ENCODE assay signal across 8 cellular contexts in the genomic region with DNA sequence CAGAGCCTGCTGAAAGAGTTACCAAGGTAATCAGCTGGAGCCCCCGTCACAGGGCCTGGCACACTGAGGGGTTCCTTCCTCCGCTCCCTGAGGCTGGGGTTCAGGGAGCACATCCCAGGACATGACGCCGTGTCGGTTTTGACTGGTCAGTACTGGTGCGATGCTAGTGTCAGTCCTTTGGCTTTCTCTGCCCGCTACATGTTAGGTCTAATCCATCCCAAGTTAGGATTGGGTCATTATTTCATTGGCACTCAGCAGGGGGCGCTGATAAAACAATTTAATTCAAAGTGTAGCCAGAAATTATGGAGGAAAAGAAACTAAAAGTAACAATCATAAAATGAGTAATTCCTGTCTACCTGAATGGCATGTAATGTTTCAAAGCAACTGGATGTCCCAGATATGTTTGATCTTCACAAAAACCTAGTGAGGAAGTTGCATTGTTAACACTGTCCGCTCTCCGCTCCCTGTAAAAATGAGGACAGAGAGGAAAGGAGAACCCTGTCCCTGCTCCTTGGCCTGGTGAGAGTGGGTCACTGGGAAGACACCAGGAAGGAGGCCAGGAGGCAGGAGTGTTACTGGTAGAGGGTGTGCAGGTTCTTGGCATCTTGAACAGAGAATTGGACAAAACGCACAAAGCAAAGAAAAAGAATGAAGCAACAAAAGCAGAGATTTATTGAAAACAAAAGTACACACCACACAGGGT. TPM values are rescaled to one million over a fixed set of nuclear protein-coding genes. Genes with fewer than 3 reads are reported as not detected.
DNase-seq lines count a peak whose midpoint lies in the region; ATAC-seq, FAIRE-seq and TF ChIP-seq lines count a peak whose summit lies in the region.

No MANE protein-coding gene starts in this region.

- peaks cover 23% of the 10 kb centered on the region for H3K4me1 ChIP-seq in A549
- H3K4me1 ChIP-seq in HCT116 (ENCODE audit: control insufficient read depth in 1 of 2, insufficient read depth in 2 of 2, low read length in 2 of 2) = peaks cover 0 to 3% of the 10 kb centered on the region in 2 experiments; a peak in 2 of 4 replicates
- peaks cover 11% of the 10 kb centered on the region for H3K4me1 ChIP-seq in osteoblast (ENCODE audit: insufficient read depth, low read length)

- DNase-seq in A549 (ENCODE audit: low read depth in 1 of 2, low spot score in 1 of 2) (peak in 1 of 2 experiments; percentile 50), HCT116 (ENCODE audit: low read depth, low spot score) (peak; percentile 15), epithelial cell of esophagus (ENCODE audit: low read depth) (peak; percentile 47), osteoblast (ENCODE audit: insufficient read length, low spot score, missing footprints) (peak; percentile 85), cerebellar nuclear complex (lab: John Stamatoyannopoulos, UW) (no peak), NCI-H510A (lab: John Stamatoyannopoulos, UW) (no peak), NCI-H2081 (lab: John Stamatoyannopoulos, UW) (no peak)

- H3K4me2 ChIP-seq in A549 = no peak overlapping the region
- no peak overlapping the region; the same call in 1 of the 2 replicates for H3K4me2 ChIP-seq in HCT116 (ENCODE audit: low read length)
- H3K4me2 ChIP-seq in SU-DHL-6 (ENCODE audit: low read depth, low read length, poor library complexity, severe bottlenecking) = no peak overlapping the region
- H3K4me2 ChIP-seq in osteoblast (ENCODE audit: insufficient read depth, low read length) = peak overlapping the region; percentile 52

- intact Hi-C loops in HCT116 (cut with micrococcal nuclease) = loop anchor here (1.0 to 5.0 kb wide), 2 partner anchors 222 to 236 kb away; a partner anchor contains a TSS

- no peaks in the 10 kb centered on the region for H3K36me3 ChIP-seq in HCT116 (ENCODE audit: control insufficient read depth in 1 of 2, insufficient read depth in 2 of 2, low read length in 2 of 2)
- no peaks in the 10 kb centered on the region for H3K36me3 ChIP-seq in SU-DHL-6 (ENCODE audit: low read length)
- no peaks in the 10 kb centered on the region for H3K36me3 ChIP-seq in osteoblast (ENCODE audit: insufficient read depth, low read length)

- no peak for TF ChIP-seq EP300 in A549 (IDR thresholded peaks at IDR 0.05)

- TF ChIP-seq RAD21 in A549 (conservative IDR thresholded peaks at IDR 0.05 in 1 of 2, IDR thresholded peaks at IDR 0.05 in 1 of 2) = peak; percentile 72 to 77
- peak; percentile 85 for TF ChIP-seq RAD21 in HCT116 (IDR thresholded peaks at IDR 0.05; ENCODE audit: low read depth)

- TF ChIP-seq CTCF in A549 (IDR thresholded peaks at IDR 0.05) (peak; percentile 72), HCT116 (IDR thresholded peaks at IDR 0.05 in 2 of 3, conservative IDR thresholded peaks at IDR 0.05 in 1 of 3; ENCODE audit: borderline replicate concordance in 1 of 3, insufficient read depth in 1 of 3, low read depth in 2 of 3, low read length in 2 of 3) (peak; percentile 51 to 92 (median 73)), SU-DHL-6 (IDR thresholded peaks at IDR 0.05; ENCODE audit: insufficient read depth, low read length, poor library complexity, severe bottlenecking) (peak; percentile 72), epithelial cell of esophagus (IDR thresholded peaks at IDR 0.05; ENCODE audit: insufficient read depth, low read depth, low read length, missing control alignments) (peak; percentile 63), osteoblast (IDR thresholded peaks at IDR 0.05; ENCODE audit: extremely low read depth, low read depth, low read length) (peak; percentile 74)

- H3K9ac ChIP-seq in HCT116 (ENCODE audit: low read length) = no peak overlapping the region
- no peak overlapping the region for H3K9ac ChIP-seq in SU-DHL-6 (ENCODE audit: low read length)

- H2AFZ ChIP-seq in HCT116 (ENCODE audit: low read depth, low read length, poor library complexity, severe bottlenecking) (no peak overlapping the region), SU-DHL-6 (ENCODE audit: low read depth, low read length, severe bottlenecking) (no peak overlapping the region), osteoblast (ENCODE audit: low read length) (peak overlapping the region; percentile 75)

- H3K27ac ChIP-seq in A549 = peak overlapping the region in 1 of 2 experiments; percentile 37; a peak in 1 of 6 replicates
- no peak overlapping the region for H3K27ac ChIP-seq in HCT116 (ENCODE audit: low read depth, low read length)
- H3K27ac ChIP-seq in SU-DHL-6 (ENCODE audit: low read depth, low read length) = no peak overlapping the region
- H3K27ac ChIP-seq in osteoblast (ENCODE audit: low read depth, low read length) = no peak overlapping the region

- H3K79me2 ChIP-seq in HCT116 (ENCODE audit: insufficient read depth, low read length) = no peaks in the 10 kb centered on the region
- no peaks in the 10 kb centered on the region for H3K79me2 ChIP-seq in SU-DHL-6 (ENCODE audit: insufficient read depth, low read length)
- no peaks in the 10 kb centered on the region for H3K79me2 ChIP-seq in osteoblast (ENCODE audit: insufficient read depth, low read length)

- peaks cover 4% of the 10 kb centered on the region; the same call in 1 of the 3 replicates for H3K9me3 ChIP-seq in A549
- peaks cover 0 to 9% of the 10 kb centered on the region in 2 experiments; a peak in 2 of 4 replicates for H3K9me3 ChIP-seq in HCT116 (ENCODE audit: control insufficient read depth in 1 of 2, insufficient read depth in 1 of 2, low read depth in 1 of 2, low read length in 2 of 2)
- peaks cover 6% of the 10 kb centered on the region; the same call in 1 of the 2 replicates for H3K9me3 ChIP-seq in SU-DHL-6 (ENCODE audit: insufficient read depth, low read length)
- H3K9me3 ChIP-seq in osteoblast (ENCODE audit: low read depth, low read length) = no peaks in the 10 kb centered on the region

- FAIRE-seq in A549 (lab: Jason Lieb, UNC) = no peak

- H3K27me3 ChIP-seq in HCT116 (ENCODE audit: insufficient read depth, low read length) (no peaks in the 10 kb centered on the region), SU-DHL-6 (ENCODE audit: low read length) (no peaks in the 10 kb centered on the region), osteoblast (ENCODE audit: insufficient read depth, low read length) (no peaks in the 10 kb centered on the region)

- H3F3A ChIP-seq in SU-DHL-6 (ENCODE audit: insufficient read depth) = no peaks in the 10 kb centered on the region

- RAD21 ChIA-PET in HCT116 (lab: Charles Lee; ENCODE audit: low non-redundant PET in 1 of 2, low total read pairs in 2 of 2, uncharacterized antibody in 2 of 2, unreplicated experiment in 2 of 2) = interaction anchor here (0.6 to 1.3 kb wide), 4 partner anchors 14 to 237 kb away, joined by 3 to 6 read pairs (median 4); no protein-coding TSS in a partner anchor

- 57% methylated on average over 11 of the region's 11 CpGs for WGBS in A549 (ENCODE audit: missing lambda C conversion rate)

- no peak overlapping the region for H3K4me3 ChIP-seq in A549
- no peak overlapping the region for H3K4me3 ChIP-seq in HCT116 (replicated peaks in 1 of 2; ENCODE audit: low read depth in 1 of 2, low read length in 2 of 2)
- H3K4me3 ChIP-seq in SU-DHL-6 (ENCODE audit: insufficient read depth, low read length, poor library complexity, severe bottlenecking) = no peak overlapping the region
- no peak overlapping the region for H3K4me3 ChIP-seq in epithelial cell of esophagus (ENCODE audit: low read length)
- no peak overlapping the region for H3K4me3 ChIP-seq in osteoblast (ENCODE audit: insufficient read depth, low read length)

- TF ChIP-seq POLR2A in A549 (IDR thresholded peaks at IDR 0.05; ENCODE audit: low read length) = no peak
- TF ChIP-seq POLR2A in HCT116 (IDR thresholded peaks at IDR 0.05; ENCODE audit: borderline replicate concordance, extremely low read depth, insufficient read depth, insufficient read length) = no peak

- BruUV-seq in HCT116 (replicated peaks; lab: Mats Ljungman, UMichigan) = no TSS peak

- ATAC-seq in A549 = peak in 1 of 2 experiments; percentile 21; a peak in 2 of 6 replicates
- ATAC-seq in HCT116 = peak; percentile 49

- H4K20me1 ChIP-seq in HCT116 (ENCODE audit: insufficient read depth) = no peaks in the 10 kb centered on the region
- no peaks in the 10 kb centered on the region for H4K20me1 ChIP-seq in SU-DHL-6 (ENCODE audit: low read depth, low read length)
- no peaks in the 10 kb centered on the region for H4K20me1 ChIP-seq in osteoblast (ENCODE audit: insufficient read depth, low read length)

- CTCF ChIA-PET in A549 (lab: Yijun Ruan, JAX) (interaction anchor here (0.6 to 6.5 kb wide), 21 partner anchors 7 to 153 kb away, joined by 3 to 108 read pairs (median 4); no protein-coding TSS in a partner anchor), HCT116 (lab: Charles Lee) (interaction anchor here (1.0 to 3.0 kb wide), 4 partner anchors 12 to 237 kb away, joined by 3 to 45 read pairs (median 10); no protein-coding TSS in a partner anchor)

- H3K9me2 ChIP-seq in HCT116 (ENCODE audit: insufficient read depth) (no peaks in the 10 kb centered on the region), SU-DHL-6 (replicated peaks; ENCODE audit: insufficient read depth, low read length) (no peaks in the 10 kb centered on the region)

- POLR2A ChIA-PET in A549 (lab: Yijun Ruan, JAX) (no interaction called here), HCT116 (lab: Charles Lee) (no interaction called here)

TF ChIP-seq in A549, 52 proteins besides CTCF, POLR2A, EP300 and RAD21 (continues in another document):
- TF ChIP-seq HOXB13 (CRISPR knock-in tag; IDR thresholded peaks at IDR 0.05; ENCODE audit: low read depth) = no peak
- no peak for TF ChIP-seq NR3C1 (IDR thresholded peaks at IDR 0.05)
- TF ChIP-seq SMC3 (IDR thresholded peaks at IDR 0.05) = peak; percentile 78
- TF ChIP-seq ESRRA (IDR thresholded peaks at IDR 0.05; ENCODE audit: borderline replicate concordance, low read length) = no peak

TF ChIP-seq in HCT116, 20 proteins besides CTCF, POLR2A, EP300 and RAD21 (continues in another document):
- peak; percentile 34 for TF ChIP-seq YY1 (IDR thresholded peaks at IDR 0.05; ENCODE audit: extremely low read depth, insufficient replicate concordance, low read depth, low read length)
- TF ChIP-seq CBX3 (IDR thresholded peaks at IDR 0.05; ENCODE audit: low read depth) = peak; percentile 34; the same call in 1 of the 2 replicates
- no peak for TF ChIP-seq ZFX (IDR thresholded peaks at IDR 0.05)

RNA-seq across cellular contexts. Expression of a gene that starts 27.1 kb away (rescaled TPM):
- polyA plus RNA-seq in A549 (2011; rRNA removed) = 164 and 188 TPM in 2 replicates
- polyA plus RNA-seq in A549 (2012; cell fraction: cytosol; rRNA removed) = 177 and 263 TPM in 2 replicates
- polyA plus RNA-seq in A549 (2012; cell fraction: nucleus; rRNA removed) = 271 and 323 TPM in 2 replicates
- polyA plus RNA-seq in A549 (2017; fragmentation: RNase III; extraction: RNeasy Plus Mini Kit Qiagen cat#74134 plus additional on column Dnase treatment) = 145 to 171 TPM (median 164 TPM) in 3 replicates
- polyA minus RNA-seq in A549 (2011; rRNA and poly(A)+ RNA removed) = 186 and 192 TPM in 2 replicates
- total RNA-seq in HCT116 (2021; ENCODE audit: unreplicated experiment) = 21.9 TPM
- 21.1 and 25.4 TPM in 2 replicates for polyA plus RNA-seq in HCT116 (2012)
- 23.5 and 24.2 TPM in 2 replicates for total RNA-seq in osteoblast

RNA-seq across cellular contexts. Expression of a gene that starts 50.4 kb away (rescaled TPM):
- polyA plus RNA-seq in A549 (2011; rRNA removed) (43.3 and 46.6 TPM in 2 replicates), A549 (2017; fragmentation: RNase III; extraction: RNeasy Plus Mini Kit Qiagen cat#74134 plus additional on column Dnase treatment) (14.8 to 17.7 TPM (median 16.0 TPM) in 3 replicates)
- polyA plus RNA-seq in A549 (2012; cell fraction: cytosol; rRNA removed) = 12.2 and 12.7 TPM in 2 replicates
- 7.8 and 8.3 TPM in 2 replicates for polyA plus RNA-seq in A549 (2012; cell fraction: nucleus; rRNA removed)
- 22.8 and 30.6 TPM in 2 replicates for polyA minus RNA-seq in A549 (2011; rRNA and poly(A)+ RNA removed)
- total RNA-seq in HCT116 (2021; ENCODE audit: unreplicated experiment) (19.1 TPM), osteoblast (9.8 and 11.2 TPM in 2 replicates)
- 7.1 and 8.1 TPM in 2 replicates for polyA plus RNA-seq in HCT116 (2012)

Comparison
In these comparisons a context has a peak if more than half of its experiments do, and no peak if none do; other contexts are left out.
1. DNase-seq: peak in HCT116 (single experiment), epithelial cell of esophagus (single experiment) and osteoblast (single experiment); none in cerebellar nuclear complex (0 of 2), NCI-H510A (single experiment) and NCI-H2081 (0 of 2).
2. Peak in every context shown above with its lines, with median percentiles within 50 percentile points of each other: CTCF ChIP-seq.